In the genomic region with DNA sequence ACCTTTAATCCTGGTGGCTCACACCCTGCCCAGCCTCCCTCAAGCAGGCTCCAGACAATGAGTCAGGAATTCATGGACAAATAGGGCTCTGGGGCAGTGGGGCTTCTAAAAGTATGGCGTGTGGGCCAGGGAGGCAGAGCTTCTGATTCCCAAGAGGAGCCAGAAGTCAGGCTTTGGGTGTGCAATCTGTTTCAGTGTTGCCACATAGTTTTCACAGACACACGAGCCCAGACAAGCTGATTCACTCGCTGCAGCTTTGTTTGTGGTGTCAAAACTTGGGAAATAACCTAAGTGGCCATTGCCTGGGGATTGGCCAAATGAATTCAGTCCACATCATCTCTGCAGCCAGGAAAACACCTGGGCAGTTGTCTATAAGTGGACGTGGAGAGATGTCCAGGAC, we compare ENCODE assay signal across 8 cellular contexts. TPM values are rescaled to one million over a fixed set of nuclear protein-coding genes. Genes with fewer than 3 reads are reported as not detected.
A peak's percentile ranks its signal among the peaks of the same experiment; 100 is the strongest.
DNase-seq lines count a peak whose midpoint lies in the region.

No MANE protein-coding gene starts in this region.

- DNase-seq in ELF-1 (ENCODE audit: low read depth, low spot score) (peak; percentile 53), RPMI7951 (ENCODE audit: low read depth) (peak; percentile 98), fibroblast of peridontal ligament (ENCODE audit: extremely low read depth) (peak; percentile 99), pulmonary artery endothelial cell (ENCODE audit: low read depth, low spot score) (peak; percentile 24), NCI-H1105 (lab: John Stamatoyannopoulos, UW) (no peak), LoVo (ENCODE audit: low spot score) (no peak), SW 1271 (lab: John Stamatoyannopoulos, UW) (no peak), activated gamma-delta T cell treated with Interleukin-2 at 50 U/mL for 16 hours (no peak)

RNA-seq across cellular contexts. Expression of gene PEDS1, which starts 9.2 kb away (rescaled TPM):
- 54.2 and 56.1 TPM in 2 replicates for total RNA-seq in RPMI7951 (2014; rRNA removed; shearing (Covaris generic))
- 35.3 and 38.7 TPM in 2 replicates for total RNA-seq in pulmonary artery endothelial cell

RNA-seq across cellular contexts. Expression of gene UBE2V1, which starts 31.4 kb away (rescaled TPM):
- 134 and 174 TPM in 2 replicates for total RNA-seq in RPMI7951 (2014; rRNA removed; shearing (Covaris generic))
- total RNA-seq in pulmonary artery endothelial cell, result 38.1 and 46.9 TPM in 2 replicates

RNA-seq across cellular contexts. Expression of gene CEBPB, which starts 46.3 kb away (rescaled TPM):
- total RNA-seq in RPMI7951 (2014; rRNA removed; shearing (Covaris generic)), result 27.9 and 36.7 TPM in 2 replicates
- 9.6 and 12.1 TPM in 2 replicates for total RNA-seq in pulmonary artery endothelial cell

Comparison
In these comparisons a context has a peak if more than half of its experiments do, and no peak if none do; other contexts are left out.
1. DNase-seq: peak in ELF-1 (single experiment), RPMI7951 (single experiment), fibroblast of peridontal ligament (single experiment) and pulmonary artery endothelial cell (single experiment); none in NCI-H1105 (single experiment), LoVo (single experiment), SW 1271 (0 of 2) and activated gamma-delta T cell treated with Interleukin-2 at 50 U/mL for 16 hours (single experiment).